In genomic region chr6:7035837-7036249, GRCh38 we compare ENCODE assay signal across 1 cellular context.
A peak's percentile ranks its signal among the peaks of the same experiment; 100 is the strongest.
TF ChIP-seq lines count a peak whose summit lies in the region.

No MANE protein-coding gene starts in this region.

TF ChIP-seq in HEK293, 187 proteins besides CTCF, POLR2A, EP300 and RAD21 (continued from another document):
- no peak for TF ChIP-seq ZNF302 (tag by site-specific recombination; IDR thresholded peaks at IDR 0.05; ENCODE audit: low read depth)
- TF ChIP-seq SP2 (tag by site-specific recombination; IDR thresholded peaks at IDR 0.05), result no peak
- no peak for TF ChIP-seq ZNF707 (tag by site-specific recombination; IDR thresholded peaks at IDR 0.05)
- TF ChIP-seq GFI1B (tag by site-specific recombination; IDR thresholded peaks at IDR 0.05), result no peak
- TF ChIP-seq ZNF341 (tag by site-specific recombination; IDR thresholded peaks at IDR 0.05; ENCODE audit: low read depth), result no peak
- no peak for TF ChIP-seq WT1 (tag by site-specific recombination; IDR thresholded peaks at IDR 0.05)
- 0 out of 2 replicates have a peak, but pooled peaks have one; percentile 13 for TF ChIP-seq PRDM10 (tag by site-specific recombination; IDR thresholded peaks at IDR 0.05)
- TF ChIP-seq ZNF2 (tag by site-specific recombination; IDR thresholded peaks at IDR 0.05), result no peak
- TF ChIP-seq ZNF529 (tag by site-specific recombination; IDR thresholded peaks at IDR 0.05; ENCODE audit: insufficient replicate concordance), result no peak
